ENCODE assay signal across 26 cellular contexts in genomic region chr19:33263325-33264023, GRCh38. TPM values are rescaled to one million over a fixed set of nuclear protein-coding genes. Genes with fewer than 3 reads are reported as not detected.
"Had no signal": no experiment of that assay in that cellular context is flagged by ENCODE, and none has a peak within 500 bp of the region (broad histone marks: within the 10 kb centered on the region; RNA-seq: fewer than 3 reads in every experiment).

No MANE protein-coding gene starts in this region.

- H3K4me3 ChIP-seq: dorsolateral prefrontal cortex, esophagus muscularis mucosa, gastrocnemius medialis, prostate gland, right atrium auricular region, tibial artery had no signal

- H3K4me3 Mint-ChIP-seq: activated T-cell treated with anti-CD3 and anti-CD28 coated beads, Interleukin-2, amount 50 U/mL, for 24 hours; activated T-helper 17 cell treated with anti-CD3 and anti-CD28 coated beads, Interleukin-2, amount 50 U/mL, for 72 hours; effector memory CD8-positive, alpha-beta T cell; mesothelial cell of epicardium; natural killer cell; stimulated activated naive CD8-positive, alpha-beta T cell treated with anti-CD3 and anti-CD28 coated beads, Interleukin-15, Interleukin-2, amounts not matched to agents 100 ng/mL and 50 ng/mL, for 24 hours; T-helper 17 cell; WTC11 had no signal

- H3K27ac ChIP-seq: dorsolateral prefrontal cortex, esophagus muscularis mucosa, gastrocnemius medialis, prostate gland, right atrium auricular region, tibial artery had no signal

- H3K9me3 Mint-ChIP-seq: activated naive CD4-positive, alpha-beta T cell treated with anti-CD3 and anti-CD28 coated beads, Interleukin-2, amount 50 U/mL, for 72 hours; activated T-cell treated with anti-CD3 and anti-CD28 coated beads, Interleukin-2, amount 50 U/mL, for 24 hours; effector memory CD8-positive, alpha-beta T cell; natural killer cell; stimulated activated naive CD8-positive, alpha-beta T cell treated with anti-CD3 and anti-CD28 coated beads, Interleukin-15, Interleukin-2, amounts not matched to agents 100 ng/mL and 50 ng/mL, for 24 hours had no signal

- H3K9me3 ChIP-seq: gastrocnemius medialis, prostate gland, right atrium auricular region, tibial artery had no signal

- H3K4me1 Mint-ChIP-seq: activated T-helper 17 cell treated with anti-CD3 and anti-CD28 coated beads, Interleukin-2, amount 50 U/mL, for 72 hours; mesothelial cell of epicardium had no signal

- H3K4me1 ChIP-seq: esophagus muscularis mucosa, gastrocnemius medialis, prostate gland, right atrium auricular region, tibial artery had no signal

- H3K36me3 Mint-ChIP-seq: mesothelial cell of epicardium, natural killer cell, WTC11 had no signal

- H3K36me3 ChIP-seq: esophagus muscularis mucosa, gastrocnemius medialis, prostate gland, right atrium auricular region, tibial artery had no signal

- H3K27me3 ChIP-seq: dorsolateral prefrontal cortex, gastrocnemius medialis, right atrium auricular region had no signal

- FAIRE-seq: astrocyte, endothelial cell of umbilical vein, islet of Langerhans had no signal

- ATAC-seq: activated naive CD4-positive, alpha-beta T cell treated with anti-CD3 and anti-CD28 coated beads, Interleukin-2, amount 50 U/mL, for 72 hours; activated T-helper 17 cell treated with anti-CD3 and anti-CD28 coated beads, Interleukin-2, amount 50 U/mL, for 72 hours; effector memory CD8-positive, alpha-beta T cell; gastrocnemius medialis; left ventricle myocardium superior; T-helper 17 cell; WTC11 had no signal

- DNase-seq: activated CD8-positive, alpha-beta memory T cell treated with anti-CD3 and anti-CD28 coated beads for 24 hours; activated CD8-positive, alpha-beta memory T cell treated with anti-CD3 and anti-CD28 coated beads, Interleukin-2, amount 50 U/mL, for 4 hours; activated T-cell treated with anti-CD3 and anti-CD28 coated beads, Interleukin-2, amount 50 U/mL, for 24 hours; central memory CD4-positive, alpha-beta T cell; dorsolateral prefrontal cortex; effector memory CD8-positive, alpha-beta T cell; gastrocnemius medialis; left ventricle myocardium superior; mammary epithelial cell; natural killer cell; substantia nigra; T-helper 17 cell; tibial artery had no signal

- H3K27ac Mint-ChIP-seq: activated T-cell treated with anti-CD3 and anti-CD28 coated beads, Interleukin-2, amount 50 U/mL, for 24 hours; activated T-helper 17 cell treated with anti-CD3 and anti-CD28 coated beads, Interleukin-2, amount 50 U/mL, for 72 hours; mesothelial cell of epicardium; stimulated activated naive CD8-positive, alpha-beta T cell treated with anti-CD3 and anti-CD28 coated beads, Interleukin-15, Interleukin-2, amounts not matched to agents 100 ng/mL and 50 ng/mL, for 24 hours; T-helper 17 cell; WTC11 had no signal

RNA-seq across cellular contexts. Expression of gene SLC7A10, which starts 37.8 kb away (rescaled TPM):
- total RNA-seq: activated naive CD4-positive, alpha-beta T cell treated with anti-CD3 and anti-CD28 coated beads, Interleukin-2, amount 50 U/mL, for 72 hours; activated T-helper 17 cell treated with anti-CD3 and anti-CD28 coated beads, Interleukin-2, amount 50 U/mL, for 72 hours; endothelial cell of umbilical vein; esophagus muscularis mucosa; gastrocnemius medialis; left ventricle myocardium superior; mammary epithelial cell; natural killer cell; osteocyte; T-helper 17 cell; ureter had no signal
- polyA plus RNA-seq: endothelial cell of umbilical vein, mammary epithelial cell had no signal

RNA-seq across cellular contexts. Expression of gene CEBPA, which starts 38.9 kb away (rescaled TPM):
- total RNA-seq: endothelial cell of umbilical vein had no signal
